ENCODE assay signal across 38 cellular contexts in genomic region chr4:99685234-99685633, GRCh38. TPM values are rescaled to one million over a fixed set of nuclear protein-coding genes. Genes with fewer than 3 reads are reported as not detected.
"Had no signal": no experiment of that assay in that cellular context is flagged by ENCODE, and none has a peak within 500 bp of the region (broad histone marks: within the 10 kb centered on the region; RNA-seq: fewer than 3 reads in every experiment).

No MANE protein-coding gene starts in this region.

- H3K4me3 ChIP-seq: adrenal gland, ascending aorta, body of pancreas, breast epithelium, cardiac muscle cell had no signal

- ATAC-seq: activated naive CD4-positive, alpha-beta T cell treated with anti-CD3 and anti-CD28 coated beads, Interleukin-2, amount 50 U/mL, for 72 hours; activated naive CD8-positive, alpha-beta T cell treated with anti-CD3 and anti-CD28 coated beads, Interleukin-2, amount 50 U/mL, for 24 hours; activated T-cell treated with anti-CD3 and anti-CD28 coated beads, Interleukin-2, amount 50 U/mL, for 4 hours; activated T-cell treated with anti-CD3 and anti-CD28 coated beads, Interleukin-2, amount 50 U/mL, for 72 hours; activated T-helper 17 cell treated with anti-CD3 and anti-CD28 coated beads, Interleukin-2, amount 50 U/mL, for 72 hours; body of pancreas had no signal

- FAIRE-seq: astrocyte, bronchial epithelial cell had no signal

- H3K27ac ChIP-seq: adrenal gland, ascending aorta, body of pancreas, brain microvascular endothelial cell, breast epithelium, cardiac muscle cell had no signal

- H3K36me3 ChIP-seq: adrenal gland, ascending aorta, brain microvascular endothelial cell, breast epithelium, cardiac muscle cell had no signal

- H3K27me3 ChIP-seq: adrenal gland, ascending aorta, body of pancreas, brain microvascular endothelial cell, breast epithelium, cardiac muscle cell had no signal

- H3K4me1 ChIP-seq: adrenal gland, ascending aorta, body of pancreas, breast epithelium had no signal

- DNase-seq: activated effector memory CD4-positive, alpha-beta T cell treated with anti-CD3 and anti-CD28 coated beads, Interleukin-2, amount 50 U/mL, for 16 hours; activated effector memory CD4-positive, alpha-beta T cell treated with Interleukin-2 at 50 U/mL for 16 hours; activated gamma-delta T cell; activated gamma-delta T cell treated with Interleukin-2 at 50 U/mL for 16 hours; activated naive CD4-positive, alpha-beta T cell; activated naive CD4-positive, alpha-beta T cell treated with anti-CD3 and anti-CD28 coated beads for 36 hours; activated naive CD4-positive, alpha-beta T cell treated with anti-CD3 and anti-CD28 coated beads, Interleukin-2, amount 10 ng/mL, durations not matched to agents 7 days and 5 days; activated naive CD4-positive, alpha-beta T cell treated with anti-CD3 and anti-CD28 coated beads, Interleukin-2, amount 50 U/mL, for 16 hours; activated naive CD4-positive, alpha-beta T cell treated with Interleukin-2 at 50 U/mL for 16 hours; activated naive CD8-positive, alpha-beta T cell treated with anti-CD3 and anti-CD28 coated beads for 36 hours; activated naive CD8-positive, alpha-beta T cell treated with anti-CD3 and anti-CD28 coated beads, Interleukin-2, amount 10 ng/mL, durations not matched to agents 7 days and 5 days; activated naive CD8-positive, alpha-beta T cell treated with anti-CD3 and anti-CD28 coated beads, Interleukin-2, amount 50 U/mL, for 24 hours; activated T-cell treated with anti-CD3 and anti-CD28 coated beads, Interleukin-2, amount 50 U/mL, for 1 hour; activated T-cell treated with anti-CD3 and anti-CD28 coated beads, Interleukin-2, amount 50 U/mL, for 24 hours; activated T-cell treated with anti-CD3 and anti-CD28 coated beads, Interleukin-2, amount 50 U/mL, for 4 hours; activated T-cell treated with anti-CD3 and anti-CD28 coated beads, Interleukin-2, amount 50 U/mL, for 48 hours; activated T-cell treated with anti-CD3 and anti-CD28 coated beads, Interleukin-2, amount 50 U/mL, for 72 hours; adrenal gland; amniotic stem cell; amygdala; anterior cingulate cortex; aorta; body of pancreas; brain microvascular endothelial cell; caudate nucleus; central memory CD4-positive, alpha-beta T cell; cerebellar nuclear complex had no signal

- H3K9me3 ChIP-seq: body of pancreas had no signal

RNA-seq across cellular contexts. Expression of gene C4orf54, which starts 27.6 kb away (rescaled TPM):
- total RNA-seq: activated naive CD4-positive, alpha-beta T cell treated with anti-CD3 and anti-CD28 coated beads for 36 hours; activated naive CD4-positive, alpha-beta T cell treated with anti-CD3 and anti-CD28 coated beads, Interleukin-2, amount 50 U/mL, for 72 hours; activated naive CD8-positive, alpha-beta T cell treated with anti-CD3 and anti-CD28 coated beads for 36 hours; activated naive CD8-positive, alpha-beta T cell treated with anti-CD3 and anti-CD28 coated beads, Interleukin-2, amount 10 ng/mL, durations not matched to agents 7 days and 5 days; activated T-cell treated with anti-CD3 and anti-CD28 coated beads, Interleukin-2, amount 50 U/mL, for 4 hours; activated T-cell treated with anti-CD3 and anti-CD28 coated beads, Interleukin-2, amount 50 U/mL, for 72 hours; activated T-helper 1 cell treated with anti-CD3 and anti-CD28 coated beads, Interleukin-12 subunit alpha, Interleukin-12 subunit beta, Interleukin-2, Interleukin-4 antibody, amounts not matched to agents 30 ng/mL and 10 ng/mL and 1 ng/mL, durations not matched to agents 14 hours and 24 hours and 36 hours; activated T-helper 17 cell treated with anti-CD3 and anti-CD28 coated beads, Interleukin-2, amount 50 U/mL, for 72 hours; activated T-helper 2 cell treated with anti-CD3 and anti-CD28 coated beads, Interferon-gamma antibody, Interleukin-2, Interleukin-4, amounts not matched to agents 10 μg/mL and 5 μg/mL and 100 μg/mL, durations not matched to agents 14 hours and 24 hours and 36 hours; ascending aorta; astrocyte; breast epithelium; cerebellum; chondrocyte had no signal
- polyA plus RNA-seq: cardiac muscle cell had no signal
